Comparison of ENCODE assay signal across 12 cellular contexts in the genomic region with DNA sequence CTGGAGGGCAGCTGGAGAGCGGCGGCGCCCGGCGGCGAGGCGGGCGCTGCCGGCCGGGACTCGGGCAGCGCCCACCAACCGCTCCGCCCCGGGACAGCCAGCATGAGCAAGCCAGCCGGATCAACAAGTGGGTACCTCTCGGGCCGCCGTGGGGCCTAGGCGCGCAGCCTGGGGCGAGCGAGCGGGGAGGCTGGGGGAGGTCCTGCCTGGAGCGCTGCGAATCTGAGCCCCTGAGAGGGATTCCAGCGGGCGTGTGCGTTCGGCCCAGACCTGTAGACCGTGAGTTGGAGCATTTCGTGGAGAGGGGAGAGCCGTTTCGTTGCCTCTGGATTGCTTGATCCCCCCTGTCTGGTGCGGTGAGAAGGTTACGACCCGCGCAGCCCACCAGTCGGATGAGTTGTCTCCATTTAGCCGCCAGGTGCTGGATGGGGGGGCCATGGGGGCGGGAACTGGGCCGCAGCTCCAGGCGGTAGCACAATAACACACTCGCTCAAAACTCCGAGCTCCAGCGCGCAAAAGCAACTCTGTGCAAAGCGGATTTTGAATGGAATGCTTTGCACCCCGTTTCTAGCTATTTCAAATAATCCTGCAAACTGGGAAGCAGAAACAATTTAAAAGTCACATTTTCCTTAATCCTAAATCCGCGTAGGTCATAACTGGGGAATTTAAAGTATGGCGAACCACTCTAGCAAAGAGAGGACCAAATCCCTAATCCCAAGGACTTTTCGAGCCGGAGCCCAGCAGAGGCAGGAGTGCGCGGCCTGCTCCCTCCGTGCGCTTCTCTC. TPM values are rescaled to one million over a fixed set of nuclear protein-coding genes. Genes with fewer than 3 reads are reported as not detected.
DNase-seq lines count a peak whose midpoint lies in the region; ATAC-seq lines count a peak whose summit lies in the region.
"Had no signal": no experiment of that assay in that cellular context is flagged by ENCODE, and none has a peak within 500 bp of the region (broad histone marks: within the 10 kb centered on the region; RNA-seq: fewer than 3 reads in every experiment).

No MANE protein-coding gene starts in this region.

- no peaks in the 10 kb centered on the region for H3K9me3 Mint-ChIP-seq in activated naive CD4-positive, alpha-beta T cell treated with anti-CD3 and anti-CD28 coated beads, Interleukin-2, amount 10 ng/mL, durations not matched to agents 7 days and 5 days
- no peaks in the 10 kb centered on the region for H3K9me3 Mint-ChIP-seq in activated T-helper 1 cell treated with anti-CD3 and anti-CD28 coated beads, Interleukin-12 subunit alpha, Interleukin-12 subunit beta, Interleukin-2, Interleukin-4 antibody, amounts not matched to agents 30 ng/mL and 10 ng/mL and 1 ng/mL, durations not matched to agents 14 hours and 24 hours and 36 hours
- H3K9me3 Mint-ChIP-seq in immature natural killer cell = peaks cover 0 to 8% (median 0%) of the 10 kb centered on the region in 6 donors
- no peaks in the 10 kb centered on the region for H3K9me3 Mint-ChIP-seq in stimulated activated naive CD8-positive, alpha-beta T cell treated with anti-CD3 and anti-CD28 coated beads, Interleukin-15, amount 100 ng/mL, for 72 hours

- H3K4me3 ChIP-seq in Karpas-422 (ENCODE audit: low read length) = no peak overlapping the region

- no peak overlapping the region for H2AFZ ChIP-seq in Karpas-422 (ENCODE audit: low read length)

- H3K27ac Mint-ChIP-seq in activated naive CD4-positive, alpha-beta T cell treated with anti-CD3 and anti-CD28 coated beads, Interleukin-2, amount 10 ng/mL, durations not matched to agents 7 days and 5 days = peak overlapping the region; percentile 78
- peak overlapping the region; percentile 43 for H3K27ac Mint-ChIP-seq in activated T-helper 1 cell treated with anti-CD3 and anti-CD28 coated beads, Interleukin-12 subunit alpha, Interleukin-12 subunit beta, Interleukin-2, Interleukin-4 antibody, amounts not matched to agents 30 ng/mL and 10 ng/mL and 1 ng/mL, durations not matched to agents 14 hours and 24 hours and 36 hours
- no peak overlapping the region for H3K27ac Mint-ChIP-seq in immature natural killer cell
- H3K27ac Mint-ChIP-seq in stimulated activated naive CD8-positive, alpha-beta T cell treated with anti-CD3 and anti-CD28 coated beads, Interleukin-15, amount 100 ng/mL, for 72 hours = peak overlapping the region in 1 of 2 donors; percentile 80

- peaks cover 9% of the 10 kb centered on the region for H3K4me1 ChIP-seq in Karpas-422 (ENCODE audit: low read length)

- H3K9me3 ChIP-seq in Karpas-422 (ENCODE audit: low read length) = no peaks in the 10 kb centered on the region

- H3K4me1 Mint-ChIP-seq in activated naive CD4-positive, alpha-beta T cell treated with anti-CD3 and anti-CD28 coated beads, Interleukin-2, amount 10 ng/mL, durations not matched to agents 7 days and 5 days = peaks cover 37% of the 10 kb centered on the region
- peaks cover 18% of the 10 kb centered on the region for H3K4me1 Mint-ChIP-seq in activated T-helper 1 cell treated with anti-CD3 and anti-CD28 coated beads, Interleukin-12 subunit alpha, Interleukin-12 subunit beta, Interleukin-2, Interleukin-4 antibody, amounts not matched to agents 30 ng/mL and 10 ng/mL and 1 ng/mL, durations not matched to agents 14 hours and 24 hours and 36 hours (ENCODE audit: low read depth)
- H3K4me1 Mint-ChIP-seq in immature natural killer cell = peaks cover 30 to 37% of the 10 kb centered on the region in 2 donors
- peaks cover 84% of the 10 kb centered on the region for H3K4me1 Mint-ChIP-seq in stimulated activated naive CD8-positive, alpha-beta T cell treated with anti-CD3 and anti-CD28 coated beads, Interleukin-15, amount 100 ng/mL, for 72 hours

- H3K4me2 ChIP-seq in Karpas-422 (ENCODE audit: low read depth, low read length, poor library complexity, severe bottlenecking) = no peak overlapping the region
- H3K4me2 ChIP-seq: BLaER1 treated with 17β-estradiol and CSF1 and Interleukin-3, amounts not matched to agents 10 nM and 100 nM had no signal

- no peak for DNase-seq in activated naive CD4-positive, alpha-beta T cell treated with anti-CD3 and anti-CD28 coated beads, Interleukin-2, amount 10 ng/mL, durations not matched to agents 7 days and 5 days
- no peak for DNase-seq in activated naive CD4-positive, alpha-beta T cell treated with Interleukin-2 at 50 U/mL for 16 hours
- no peak for DNase-seq in activated T-helper 1 cell treated with anti-CD3 and anti-CD28 coated beads, Interleukin-12 subunit alpha, Interleukin-12 subunit beta, Interleukin-2, Interleukin-4 antibody, amounts not matched to agents 30 ng/mL and 10 ng/mL and 1 ng/mL, durations not matched to agents 14 hours and 24 hours and 36 hours (ENCODE audit: low spot score)
- no peak for DNase-seq in immature natural killer cell
- no peak for DNase-seq in stimulated activated naive CD8-positive, alpha-beta T cell treated with anti-CD3 and anti-CD28 coated beads, Interleukin-15, amount 100 ng/mL, for 72 hours
- DNase-seq in Karpas-422 = no peak
- no peak for DNase-seq in HuH-7 (ENCODE audit: low spot score)
- DNase-seq: cerebellar nuclear complex, NCI-H2081 had no signal

- H3K9ac ChIP-seq in Karpas-422 (ENCODE audit: low read length) = no peak overlapping the region
- H3K9ac ChIP-seq: BLaER1 treated with 17β-estradiol and CSF1 and Interleukin-3, amounts not matched to agents 10 nM and 100 nM had no signal

- intact Hi-C loops in activated T-helper 1 cell treated with anti-CD3 and anti-CD28 coated beads, Interleukin-12 subunit alpha, Interleukin-12 subunit beta, Interleukin-2, Interleukin-4 antibody, amounts not matched to agents 30 ng/mL and 10 ng/mL and 1 ng/mL, durations not matched to agents 14 hours and 24 hours and 36 hours (cut with micrococcal nuclease) = no loop called here

- H3K9me2 ChIP-seq in Karpas-422 (replicated peaks; ENCODE audit: insufficient read depth, low read length) = no peaks in the 10 kb centered on the region

- H4K20me1 ChIP-seq in Karpas-422 (ENCODE audit: insufficient read depth, low read depth, low read length) = no peaks in the 10 kb centered on the region

- no peaks in the 10 kb centered on the region for H3K27me3 ChIP-seq in Karpas-422 (ENCODE audit: low read length)

- no peak for ATAC-seq in stimulated activated naive CD8-positive, alpha-beta T cell treated with anti-CD3 and anti-CD28 coated beads, Interleukin-15, amount 100 ng/mL, for 72 hours
- no peak for ATAC-seq in HG03571 (IDR thresholded peaks at IDR 0.05; ENCODE audit: unreplicated experiment)

- H3K4me3 Mint-ChIP-seq in activated naive CD4-positive, alpha-beta T cell treated with anti-CD3 and anti-CD28 coated beads, Interleukin-2, amount 10 ng/mL, durations not matched to agents 7 days and 5 days = peak overlapping the region; percentile 28
- H3K4me3 Mint-ChIP-seq in activated T-helper 1 cell treated with anti-CD3 and anti-CD28 coated beads, Interleukin-12 subunit alpha, Interleukin-12 subunit beta, Interleukin-2, Interleukin-4 antibody, amounts not matched to agents 30 ng/mL and 10 ng/mL and 1 ng/mL, durations not matched to agents 14 hours and 24 hours and 36 hours = no peak overlapping the region
- peak overlapping the region in 3 of 5 donors; percentile 42 to 56 (median 51) for H3K4me3 Mint-ChIP-seq in immature natural killer cell
- H3K4me3 Mint-ChIP-seq in stimulated activated naive CD8-positive, alpha-beta T cell treated with anti-CD3 and anti-CD28 coated beads, Interleukin-15, amount 100 ng/mL, for 72 hours = peak overlapping the region; percentile 59 to 64

- H3K27me3 Mint-ChIP-seq in activated naive CD4-positive, alpha-beta T cell treated with anti-CD3 and anti-CD28 coated beads, Interleukin-2, amount 10 ng/mL, durations not matched to agents 7 days and 5 days = peaks cover 100% of the 10 kb centered on the region
- H3K27me3 Mint-ChIP-seq in activated T-helper 1 cell treated with anti-CD3 and anti-CD28 coated beads, Interleukin-12 subunit alpha, Interleukin-12 subunit beta, Interleukin-2, Interleukin-4 antibody, amounts not matched to agents 30 ng/mL and 10 ng/mL and 1 ng/mL, durations not matched to agents 14 hours and 24 hours and 36 hours (ENCODE audit: insufficient read depth) = peaks cover 86% of the 10 kb centered on the region
- peaks cover 24 to 58% (median 50%) of the 10 kb centered on the region in 3 donors for H3K27me3 Mint-ChIP-seq in immature natural killer cell (ENCODE audit: low read depth in 3 of 3)
- peaks cover 100% of the 10 kb centered on the region for H3K27me3 Mint-ChIP-seq in stimulated activated naive CD8-positive, alpha-beta T cell treated with anti-CD3 and anti-CD28 coated beads, Interleukin-15, amount 100 ng/mL, for 72 hours

- H3K27ac ChIP-seq in Karpas-422 (ENCODE audit: low read length) = no peak overlapping the region
- H3K27ac ChIP-seq: BLaER1 treated with 17β-estradiol and CSF1 and Interleukin-3, amounts not matched to agents 10 nM and 100 nM had no signal

- CTCF ChIA-PET in activated naive CD4-positive, alpha-beta T cell treated with anti-CD3 and anti-CD28 coated beads, Interleukin-2, amount 10 ng/mL, durations not matched to agents 7 days and 5 days (lab: Charles Lee) = no interaction called here

- H3K36me3 ChIP-seq in Karpas-422 (ENCODE audit: insufficient read depth, low read length) = no peaks in the 10 kb centered on the region
- H3K36me3 ChIP-seq: BLaER1 treated with 17β-estradiol and CSF1 and Interleukin-3, amounts not matched to agents 10 nM and 100 nM had no signal

- H3K79me2 ChIP-seq in Karpas-422 (ENCODE audit: low read length) = no peaks in the 10 kb centered on the region

- peaks cover 12% of the 10 kb centered on the region for H3K36me3 Mint-ChIP-seq in activated naive CD4-positive, alpha-beta T cell treated with anti-CD3 and anti-CD28 coated beads, Interleukin-2, amount 10 ng/mL, durations not matched to agents 7 days and 5 days
- H3K36me3 Mint-ChIP-seq in activated T-helper 1 cell treated with anti-CD3 and anti-CD28 coated beads, Interleukin-12 subunit alpha, Interleukin-12 subunit beta, Interleukin-2, Interleukin-4 antibody, amounts not matched to agents 30 ng/mL and 10 ng/mL and 1 ng/mL, durations not matched to agents 14 hours and 24 hours and 36 hours (ENCODE audit: low read depth) = peaks cover 4% of the 10 kb centered on the region
- no peaks in the 10 kb centered on the region for H3K36me3 Mint-ChIP-seq in immature natural killer cell

RNA-seq across cellular contexts. Expression of a gene that starts 1.0 kb away (rescaled TPM):
- not detected in 2 replicates for total RNA-seq in activated T-helper 1 cell treated with anti-CD3 and anti-CD28 coated beads, Interleukin-12 subunit alpha, Interleukin-12 subunit beta, Interleukin-2, Interleukin-4 antibody, amounts not matched to agents 30 ng/mL and 10 ng/mL and 1 ng/mL, durations not matched to agents 14 hours and 24 hours and 36 hours
- polyA plus RNA-seq in immature natural killer cell = not detected
- not detected in 2 replicates for total RNA-seq in Karpas-422 (2014; rRNA removed; shearing (Covaris generic); ENCODE audit: low replicate concordance)
- total RNA-seq: HT-29 had no signal

Comparison
In these comparisons a context has a peak if more than half of its experiments do, and no peak if none do; other contexts are left out.
1. H3K27ac Mint-ChIP-seq: peak in activated naive CD4-positive, alpha-beta T cell treated with anti-CD3 and anti-CD28 coated beads, Interleukin-2, amount 10 ng/mL, durations not matched to agents 7 days and 5 days (single experiment) and activated T-helper 1 cell treated with anti-CD3 and anti-CD28 coated beads, Interleukin-12 subunit alpha, Interleukin-12 subunit beta, Interleukin-2, Interleukin-4 antibody, amounts not matched to agents 30 ng/mL and 10 ng/mL and 1 ng/mL, durations not matched to agents 14 hours and 24 hours and 36 hours (single experiment); none in immature natural killer cell (0 of 6).